Comparison of ENCODE assay signal across 20 cellular contexts in genomic region chr6:9783567-9783966, GRCh38.
DNase-seq lines count a peak whose midpoint lies in the region; ATAC-seq, FAIRE-seq and TF ChIP-seq lines count a peak whose summit lies in the region.
"Had no signal": no experiment of that assay in that cellular context is flagged by ENCODE, and none has a peak within 500 bp of the region (broad histone marks: within the 10 kb centered on the region; RNA-seq: fewer than 3 reads in every experiment).

No MANE protein-coding gene starts in this region.

- 33% methylated on average over 6 of the region's 6 CpGs for WGBS in GM12878 (ENCODE audit: insufficient coverage, insufficient replicate concordance, low lambda C conversion rate, missing lambda C conversion rate)
- WGBS in mesenchymal stem cell: 80% methylated on average over 5 of the region's 6 CpGs

- H3F3A ChIP-seq in MM.1S (ENCODE audit: insufficient read depth, low read length): no peaks in the 10 kb centered on the region

- no peak overlapping the region for H2AK5ac ChIP-seq in mesenchymal stem cell (ENCODE audit: low read length, severe bottlenecking)

- H4K20me1 ChIP-seq in MM.1S (ENCODE audit: insufficient read depth, low read length) (no peaks in the 10 kb centered on the region), GM12878 (ENCODE audit: control insufficient read depth, insufficient read depth) (no peaks in the 10 kb centered on the region)

- no peak overlapping the region for H2BK5ac ChIP-seq in mesenchymal stem cell (ENCODE audit: low read depth, low read length, poor library complexity, severe bottlenecking)

- H3K9me2 ChIP-seq in MM.1S (replicated peaks; ENCODE audit: insufficient read depth, low read length): no peaks in the 10 kb centered on the region

- POLR2A ChIA-PET in GM12878 (lab: Charles Lee): interaction anchor here (1.0 to 1.5 kb wide), 2 partner anchors 14 to 20 kb away, joined by 3 read pairs; no protein-coding TSS in a partner anchor

- H3K18ac ChIP-seq in mesenchymal stem cell (ENCODE audit: low read depth in 1 of 2, low read length in 2 of 2): no peak overlapping the region

- no peak overlapping the region for H3K9ac ChIP-seq in MM.1S (ENCODE audit: low read length)
- no peak overlapping the region for H3K9ac ChIP-seq in GM12878 (ENCODE audit: control insufficient read depth, insufficient read depth, low read length)
- H3K9ac ChIP-seq in mesenchymal stem cell (ENCODE audit: low read length): no peak overlapping the region

- RAD21 ChIA-PET in GM12878 (lab: Charles Lee; ENCODE audit: unreplicated experiment): interaction anchor here (0.6 to 3.1 kb wide), 9 partner anchors 8 to 421 kb away, joined by 3 to 13 read pairs (median 3); no protein-coding TSS in a partner anchor

- H3K4me2 ChIP-seq in MM.1S (ENCODE audit: low read depth, low read length) (peak overlapping the region; percentile 8; the same call in 1 of the 2 replicates), GM12878 (ENCODE audit: control insufficient read depth, insufficient read depth) (no peak overlapping the region), mesenchymal stem cell (ENCODE audit: low read length, poor library complexity, severe bottlenecking) (no peak overlapping the region)

- no peak for TF ChIP-seq EP300 in GM12878 (IDR thresholded peaks at IDR 0.05; ENCODE audit: borderline replicate concordance in 1 of 2, control insufficient read depth in 1 of 2, low read depth in 2 of 2, low read length in 2 of 2)

- in situ Hi-C loops in GM12878 (cut with MboI): no loop called here

- H2BK120ac ChIP-seq in mesenchymal stem cell (ENCODE audit: low read depth, low read length): no peak overlapping the region

- no peaks in the 10 kb centered on the region for H3K79me1 ChIP-seq in mesenchymal stem cell (replicated peaks; ENCODE audit: low read length, poor library complexity, severe bottlenecking)

- H3K27me3 ChIP-seq in MM.1S (replicated peaks; ENCODE audit: insufficient read depth, low read length) (no peaks in the 10 kb centered on the region), GM12878 (replicated peaks in 1 of 2; ENCODE audit: control insufficient read depth in 2 of 2, insufficient read depth in 2 of 2, low read length in 1 of 2) (no peaks in the 10 kb centered on the region), mesenchymal stem cell (ENCODE audit: control insufficient read depth in 1 of 2, insufficient read depth in 1 of 2, low read length in 2 of 2) (no peaks in the 10 kb centered on the region)

- H3K4me3 ChIP-seq in GM12865 (ENCODE audit: low read depth, low read length): no peak overlapping the region
- no peak overlapping the region for H3K4me3 ChIP-seq in MM.1S (ENCODE audit: low read length)
- H3K4me3 ChIP-seq in GM12878: no peak overlapping the region
- H3K4me3 ChIP-seq in mesenchymal stem cell (ENCODE audit: insufficient read depth in 1 of 2, low read depth in 1 of 2, low read length in 2 of 2): no peak overlapping the region

- 0 out of 2 replicates have a peak, but pooled peaks have one; percentile 24 for TF ChIP-seq RAD21 in GM12878 (IDR thresholded peaks at IDR 0.05; ENCODE audit: insufficient read depth, low read depth, low read length)

- H3K23ac ChIP-seq in mesenchymal stem cell (ENCODE audit: low read length in 2 of 2): no peak overlapping the region

- H2BK15ac ChIP-seq in mesenchymal stem cell (ENCODE audit: low read depth, poor library complexity, severe bottlenecking): no peak overlapping the region

- DNase-seq in GM12865 (ENCODE audit: low read depth) (peak; percentile 57), MM.1S (peak; percentile 66), GM12878 (ENCODE audit: low read depth, low spot score) (no peak), mesenchymal stem cell (peak; percentile 20), iPS-NIHi7 (ENCODE audit: extremely low spot score) (no peak), NCI-H82 treated with DMSO at 0.1 percent for 48 hours (lab: John Stamatoyannopoulos, UW; ENCODE audit: unreplicated experiment) (no peak), NCI-H446 treated with DMSO at 0.1 percent for 48 hours (lab: John Stamatoyannopoulos, UW) (no peak), GM03348 (ENCODE audit: low spot score) (no peak)
- DNase-seq: CD8-positive, alpha-beta T cell; DMS79 treated with DMSO at 0.1 percent for 48 hours; GF-D8; NCI-H1048; NCI-H146; NCI-H2081 treated with DMSO at 0.1 percent for 48 hours; NCI-H2227 treated with DMSO at 0.1 percent for 48 hours; NCI-H69; SHP77 had no signal

- SMC1A ChIA-PET in GM12878 (lab: Charles Lee; ENCODE audit: uncharacterized antibody, unreplicated experiment): interaction anchor here (0.9 to 3.2 kb wide), 9 partner anchors 8 to 246 kb away, joined by 3 to 16 read pairs (median 3); no protein-coding TSS in a partner anchor

- CTCF ChIA-PET in GM12878 (lab: Yijun Ruan, JAX): interaction anchor here (1.1 to 2.1 kb wide), 8 partner anchors 12 to 246 kb away, joined by 3 to 7 read pairs (median 4); no protein-coding TSS in a partner anchor

- no peak overlapping the region for H3K4ac ChIP-seq in mesenchymal stem cell (ENCODE audit: low read depth in 1 of 2, low read length in 2 of 2)

- H3K27ac ChIP-seq in MM.1S (ENCODE audit: low read length) (peak overlapping the region; percentile 16; the same call in 1 of the 2 replicates), GM12878 (ENCODE audit: control insufficient read depth, insufficient read depth) (no peak overlapping the region), mesenchymal stem cell (ENCODE audit: low read length, poor library complexity, severe bottlenecking) (no peak overlapping the region)

- H4K91ac ChIP-seq in mesenchymal stem cell (ENCODE audit: low read length): no peak overlapping the region

- H3K14ac ChIP-seq in mesenchymal stem cell (ENCODE audit: low read length in 2 of 2): no peak overlapping the region

- H2AFZ ChIP-seq in MM.1S (ENCODE audit: low read length) (peak overlapping the region; percentile 42), GM12878 (ENCODE audit: control insufficient read depth, low read depth, low read length) (no peak overlapping the region), mesenchymal stem cell (ENCODE audit: low read depth, low read length) (no peak overlapping the region)

- no peaks in the 10 kb centered on the region for H3K36me3 ChIP-seq in MM.1S (replicated peaks; ENCODE audit: insufficient read depth, low read length)
- H3K36me3 ChIP-seq in GM12878 (ENCODE audit: control insufficient read depth in 2 of 2, insufficient read depth in 2 of 2, low read length in 1 of 2): no peaks in the 10 kb centered on the region
- no peaks in the 10 kb centered on the region for H3K36me3 ChIP-seq in mesenchymal stem cell (ENCODE audit: control insufficient read depth in 1 of 2, insufficient read depth in 2 of 2, low read depth in 1 of 2, low read length in 2 of 2)

- intact Hi-C loops in GM12878 (cut with micrococcal nuclease; ENCODE audit: unreplicated experiment): no loop called here

- ATAC-seq in GM12878: peak; percentile 29; the same call in 2 of the 3 replicates
- ATAC-seq: CD8-positive, alpha-beta T cell; HCT116 had no signal

- no peak for TF ChIP-seq CTCF in GM12865 (IDR thresholded peaks at IDR 0.05; ENCODE audit: insufficient read depth, low read depth, low read length, missing control alignments)
- TF ChIP-seq CTCF in MM.1S (IDR thresholded peaks at IDR 0.05; ENCODE audit: low read length): no peak
- TF ChIP-seq CTCF in GM12878 (IDR thresholded peaks at IDR 0.05 in 2 of 3, conservative IDR thresholded peaks at IDR 0.05 in 1 of 3; ENCODE audit: control insufficient read depth in 2 of 3, extremely low read depth in 1 of 3, insufficient read depth in 1 of 3, low read depth in 3 of 3, low read length in 3 of 3): no peak

- H3K9me3 ChIP-seq in MM.1S (replicated peaks; ENCODE audit: insufficient read depth, low read length): no peaks in the 10 kb centered on the region
- no peaks in the 10 kb centered on the region for H3K9me3 ChIP-seq in GM12878 (replicated peaks; ENCODE audit: control insufficient read depth, insufficient read depth, low read length)
- H3K9me3 ChIP-seq in mesenchymal stem cell (ENCODE audit: control insufficient read depth, low read length): peaks cover 8% of the 10 kb centered on the region

- H3K4me1 ChIP-seq in MM.1S (ENCODE audit: low read length): no peaks in the 10 kb centered on the region
- no peaks in the 10 kb centered on the region for H3K4me1 ChIP-seq in GM12878 (ENCODE audit: control insufficient read depth, insufficient read depth, low read length)
- H3K4me1 ChIP-seq in mesenchymal stem cell (ENCODE audit: control insufficient read depth, insufficient read depth, low read depth, low read length): no peaks in the 10 kb centered on the region

- H4K8ac ChIP-seq in mesenchymal stem cell (ENCODE audit: low read length): no peak overlapping the region

- H2BK12ac ChIP-seq in mesenchymal stem cell (ENCODE audit: low read length in 2 of 2): no peak overlapping the region

- no TSS peak for BruUV-seq in GM12878 (replicated peaks; lab: Mats Ljungman, UMichigan)

- no peak for TF ChIP-seq POLR2A in GM12878 (IDR thresholded peaks at IDR 0.05; ENCODE audit: low read depth, low read length)

- no peak for FAIRE-seq in GM12878 (lab: Jason Lieb, UNC)
- FAIRE-seq: D721Med, RCC 7860 had no signal

- no peaks in the 10 kb centered on the region for H3K79me2 ChIP-seq in MM.1S (ENCODE audit: low read length)
- H3K79me2 ChIP-seq in GM12878 (ENCODE audit: control insufficient read depth, insufficient read depth, low read length): no peaks in the 10 kb centered on the region

TF ChIP-seq in GM12878, 131 proteins besides CTCF, POLR2A, EP300 and RAD21:
- TF ChIP-seq BRCA1 (IDR thresholded peaks at IDR 0.05; ENCODE audit: low read depth, low read length) (no peak), HDAC6 (IDR thresholded peaks at IDR 0.05; ENCODE audit: unreplicated experiment) (no peak)

Comparison
In these comparisons a context has a peak if more than half of its experiments do, and no peak if none do; other contexts are left out.
1. DNase-seq: peak in GM12865 (single experiment), MM.1S (single experiment) and mesenchymal stem cell (single experiment); none in GM12878 (single experiment), iPS-NIHi7 (single experiment), NCI-H82 treated with DMSO at 0.1 percent for 48 hours (single experiment), NCI-H446 treated with DMSO at 0.1 percent for 48 hours (single experiment) and GM03348 (single experiment).